In genomic region chr14:103333754-103334643, GRCh38 we compare ENCODE assay signal across 8 cellular contexts. TPM values are rescaled to one million over a fixed set of nuclear protein-coding genes. Genes with fewer than 3 reads are reported as not detected.
DNase-seq lines count a peak whose midpoint lies in the region; ATAC-seq, FAIRE-seq and TF ChIP-seq lines count a peak whose summit lies in the region.

EIF5 (plus strand) TSS chr14:103334237; CDS start chr14:103335861, 1,624 bp downstream.

- TF ChIP-seq EP300 in HepG2 (IDR thresholded peaks at IDR 0.05; ENCODE audit: low read depth in 2 of 2, low read length in 2 of 2): peak in 1 of 2 experiments; percentile 47; a peak in 1 of 4 replicates
- no peak for TF ChIP-seq EP300 in HepG2 (CRISPR knock-in tag; IDR thresholded peaks at IDR 0.05; ENCODE audit: borderline replicate concordance)

- peak; percentile 97 to 99 for TF ChIP-seq POLR2A in HepG2 (IDR thresholded peaks at IDR 0.05; ENCODE audit: insufficient read depth in 1 of 2, low read depth in 2 of 2, low read length in 2 of 2)

- H3K27ac ChIP-seq in HepG2 (ENCODE audit: extremely low read length, insufficient read depth, low read length): peak within 1 kb of the TSS; percentile 97

- H3K9me3 ChIP-seq in HepG2 (ENCODE audit: low read length): no peaks in the 10 kb centered on the region

- TF ChIP-seq CTCF in HepG2 (CRISPR knock-in tag; IDR thresholded peaks at IDR 0.05): peak; percentile 23; the same call in 1 of the 2 replicates

- ATAC-seq in GM19395 (IDR thresholded peaks at IDR 0.05; ENCODE audit: unreplicated experiment) (peak; percentile 87), HG03565 (IDR thresholded peaks at IDR 0.05; ENCODE audit: unreplicated experiment) (peak; percentile 80), HepG2 (peak; percentile 92)

- intact Hi-C loops in HepG2 (cut with micrococcal nuclease; ENCODE audit: unreplicated experiment): no loop called here

- H3K4me1 ChIP-seq in HepG2 (ENCODE audit: insufficient read depth, low read length): peaks cover 60% of the 10 kb centered on the region

- WGBS in HepG2 (ENCODE audit: low lambda C conversion rate): 0% methylated on average over 10 of the region's 103 CpGs

- DNase-seq in CD1c-positive myeloid dendritic cell (ENCODE audit: extremely low spot score): peak; percentile 99
- DNase-seq in NCI-H774 (lab: John Stamatoyannopoulos, UW): peak; percentile 98
- DNase-seq in activated CD4-positive, alpha-beta T cell treated with anti-CD3 and anti-CD28 coated beads, Interleukin-2, amount 50 U/mL, for 4 hours: peak; percentile 99
- DNase-seq in dermis blood vessel endothelial cell: peak; percentile 99
- DNase-seq in HepG2 (ENCODE audit: low spot score): peak; percentile 94
- DNase-seq in stimulated activated CD4-positive, alpha-beta T cell treated with anti-CD3 and anti-CD28 coated beads, Interleukin-4, amount 100 ng/mL, for 1 hour: peak; percentile 97

- in situ Hi-C loops in HepG2 (cut with HindIII; ENCODE audit: extremely low pct_ligation_motif_present, low pct_unique_long_range_greater_than_20kb): no loop called here

- H3K4me3 ChIP-seq in HepG2 (replicated peaks in 1 of 3; ENCODE audit: insufficient read depth in 1 of 3, low read depth in 2 of 3, low read length in 3 of 3): peak within 1 kb of the TSS; percentile 90 to 98 (median 97)

- H3K79me2 ChIP-seq in HepG2 (ENCODE audit: insufficient read depth, low read length): peaks cover 29% of the 10 kb centered on the region

- peak within 1 kb of the TSS; percentile 97 for H3K4me2 ChIP-seq in HepG2 (ENCODE audit: low read depth, low read length)

- H3K27me3 ChIP-seq in HepG2 (ENCODE audit: control insufficient read depth in 1 of 2, insufficient read depth in 2 of 2, low read length in 2 of 2): no peaks in the 10 kb centered on the region; a peak in 1 of 5 replicates

- no TSS peak for BruUV-seq in HepG2 (replicated peaks; lab: Mats Ljungman, UMichigan)

- peak within 1 kb of the TSS; percentile 100 for H3K9ac ChIP-seq in HepG2 (ENCODE audit: insufficient read depth, low read depth, low read length)

- peaks cover 21 to 40% of the 10 kb centered on the region in 2 experiments for H3K36me3 ChIP-seq in HepG2 (replicated peaks in 1 of 2; ENCODE audit: control insufficient read depth in 1 of 2, insufficient read depth in 2 of 2, low read length in 2 of 2)

- CTCF ChIA-PET in HepG2 (lab: Yijun Ruan, JAX; ENCODE audit: low intra/inter-chr PET ratio, low total read pairs): no interaction called here

- peaks cover 35% of the 10 kb centered on the region for H4K20me1 ChIP-seq in HepG2 (ENCODE audit: insufficient read depth, low read length)

- FAIRE-seq in HepG2 (lab: Jason Lieb, UNC): no peak

- POLR2A ChIA-PET in HepG2 (lab: Yijun Ruan, JAX): interaction anchor here (0.6 to 5.0 kb wide), 32 partner anchors 10 to 260 kb away, joined by 3 to 87 read pairs (median 5); partner anchors contain the start of genes EXOC3L4 and MARK3

- TF ChIP-seq RAD21 in HepG2 (CRISPR knock-in tag; IDR thresholded peaks at IDR 0.05): peak; percentile 66

- no peak within 1 kb of the TSS for H2AFZ ChIP-seq in HepG2 (ENCODE audit: low read length)

TF ChIP-seq in HepG2, 621 proteins besides CTCF, POLR2A, EP300 and RAD21 (continues in another document):
- TF ChIP-seq HMGXB4 (CRISPR knock-in tag; IDR thresholded peaks at IDR 0.05; ENCODE audit: borderline replicate concordance in 1 of 2, low read depth in 1 of 2) (peak; percentile 87 to 90; a peak in 3 of 4 replicates), U2AF1 (optimal IDR thresholded peaks at IDR 0.05; ENCODE audit: low read depth, low read length) (no peak), CHD2 (IDR thresholded peaks at IDR 0.05; ENCODE audit: low read depth, low read length) (peak; percentile 99), SALL2 (CRISPR knock-in tag; IDR thresholded peaks at IDR 0.05) (peak; percentile 75), ZFP41 (CRISPR knock-in tag; IDR thresholded peaks at IDR 0.05; ENCODE audit: borderline replicate concordance) (peak; percentile 95), FOXP4 (CRISPR knock-in tag; IDR thresholded peaks at IDR 0.05) (peak; percentile 45), ZNF644 (CRISPR knock-in tag; IDR thresholded peaks at IDR 0.05; ENCODE audit: low read depth) (no peak), MXI1 (IDR thresholded peaks at IDR 0.05; ENCODE audit: borderline replicate concordance, low read depth, low read length) (no peak; the same call in 2 of the 3 replicates), SP5 (CRISPR knock-in tag; IDR thresholded peaks at IDR 0.05; ENCODE audit: borderline replicate concordance, low read depth) (no peak; the same call in 1 of the 2 replicates), NFE2L2 (IDR thresholded peaks at IDR 0.05; ENCODE audit: low read length) (no peak), ZNF362 (CRISPR knock-in tag; IDR thresholded peaks at IDR 0.05; ENCODE audit: borderline replicate concordance) (no peak), CBX2 (IDR thresholded peaks at IDR 0.05; ENCODE audit: low read depth, low read length) (no peak), CBX2 (CRISPR knock-in tag; IDR thresholded peaks at IDR 0.05; ENCODE audit: low read depth) (0 out of 2 replicates have a peak, but pooled peaks have one; percentile 24), ZNF180 (CRISPR knock-in tag; IDR thresholded peaks at IDR 0.05; ENCODE audit: borderline replicate concordance, low read depth) (no peak), PCBP1 (IDR thresholded peaks at IDR 0.05; ENCODE audit: borderline replicate concordance, low read depth, low read length) (peak; percentile 97; the same call in 1 of the 2 replicates), CHD4 (IDR thresholded peaks at IDR 0.05; ENCODE audit: borderline replicate concordance, low read length) (no peak), ATAD3A (CRISPR knock-in tag; IDR thresholded peaks at IDR 0.05) (0 out of 2 replicates have a peak, but pooled peaks have one; percentile 29)

RNA-seq across cellular contexts. Expression of gene EIF5, which starts in this region (rescaled TPM):
- total RNA-seq in dermis blood vessel endothelial cell (115 and 226 TPM in 2 replicates), HepG2 (2016; rRNA removed; fragmentation: Illumina TruSeq; extraction: Trizol) (281 and 333 TPM in 2 replicates)
- 57.6 and 59.2 TPM in 2 replicates for total RNA-seq in HepG2 (2016; cell fraction: cytosol; rRNA removed; fragmentation: Illumina TruSeq; extraction: Trizol; ENCODE audit: low read depth)
- total RNA-seq in HepG2 (2016; cell fraction: insoluble cytoplasmic fraction; rRNA removed; fragmentation: Illumina TruSeq; extraction: Trizol): 289 and 316 TPM in 2 replicates
- total RNA-seq in HepG2 (2016; cell fraction: membrane; rRNA removed; fragmentation: Illumina TruSeq; extraction: Trizol): 131 and 147 TPM in 2 replicates
- total RNA-seq in HepG2 (2016; cell fraction: nucleus; rRNA removed; fragmentation: Illumina TruSeq; extraction: Trizol): 180 TPM in 2 replicates
- polyA plus RNA-seq in HepG2 (2011; rRNA removed): 147 and 189 TPM in 2 replicates
- polyA plus RNA-seq in HepG2 (2011; cell fraction: cytosol; rRNA removed): 98.3 and 109 TPM in 2 replicates
- 192 and 267 TPM in 2 replicates for polyA plus RNA-seq in HepG2 (2011; cell fraction: nucleus; rRNA removed)
- 226 and 227 TPM in 2 replicates for polyA plus RNA-seq in HepG2 (2012)
- 34.1 and 47.0 TPM in 2 replicates for polyA plus RNA-seq in HepG2 (2016; cell fraction: cytosol; fragmentation: Illumina TruSeq; extraction: Trizol; ENCODE audit: low read depth)
- polyA plus RNA-seq in HepG2 (2016; cell fraction: insoluble cytoplasmic fraction; fragmentation: Illumina TruSeq; extraction: Trizol; ENCODE audit: low read depth): 286 and 291 TPM in 2 replicates
- 74.1 and 96.9 TPM in 2 replicates for polyA plus RNA-seq in HepG2 (2016; cell fraction: membrane; fragmentation: Illumina TruSeq; extraction: Trizol; ENCODE audit: low read depth)
- 188 and 207 TPM in 2 replicates for polyA plus RNA-seq in HepG2 (2016; cell fraction: nucleus; fragmentation: Illumina TruSeq; extraction: Trizol; ENCODE audit: insufficient read depth, low read depth)
- polyA minus RNA-seq in HepG2 (2011; rRNA and poly(A)+ RNA removed; ENCODE audit: low replicate concordance): 81.5 and 123 TPM in 2 replicates
- 55.8 and 65.8 TPM in 2 replicates for polyA minus RNA-seq in HepG2 (2011; cell fraction: cytosol; rRNA and poly(A)+ RNA removed)
- polyA minus RNA-seq in HepG2 (2011; cell fraction: nucleus; rRNA and poly(A)+ RNA removed): 331 and 439 TPM in 2 replicates

Comparison
In these comparisons a context has a peak if more than half of its experiments do, and no peak if none do; other contexts are left out.
1. Peak in every context shown above with its lines: DNase-seq, ATAC-seq, H3K4me3 ChIP-seq and H3K27ac ChIP-seq.